In genomic region chr3:10798600-10799367, GRCh38 we compare ENCODE assay signal across 32 cellular contexts. TPM values are rescaled to one million over a fixed set of nuclear protein-coding genes. Genes with fewer than 3 reads are reported as not detected.
"Had no signal": no experiment of that assay in that cellular context is flagged by ENCODE, and none has a peak within 500 bp of the region (broad histone marks: within the 10 kb centered on the region; RNA-seq: fewer than 3 reads in every experiment).

No MANE protein-coding gene starts in this region.

- H3K4me1 Mint-ChIP-seq: central memory CD8-positive, alpha-beta T cell; nephron progenitor cell; stimulated activated effector memory CD8-positive, alpha-beta T cell treated with anti-CD3 and anti-CD28 coated beads, Interleukin-12 subunit alpha, Interleukin-12 subunit beta, amount 100 ng/mL, for 72 hours had no signal

- H3K9me3 ChIP-seq: colonic mucosa, esophagus squamous epithelium, left lung, ovary, psoas muscle, sigmoid colon, thoracic aorta, tibial nerve, upper lobe of left lung had no signal

- H3K27me3 ChIP-seq: colonic mucosa, ovary, sigmoid colon, tibial nerve, upper lobe of left lung had no signal

- H3K36me3 ChIP-seq: colonic mucosa, esophagus squamous epithelium, left lung, ovary, sigmoid colon, thoracic aorta, tibial nerve, upper lobe of left lung had no signal

- H3K27ac Mint-ChIP-seq: naive thymus-derived CD8-positive, alpha-beta T cell; nephron progenitor cell; stimulated activated effector memory CD8-positive, alpha-beta T cell treated with anti-CD3 and anti-CD28 coated beads, Interleukin-12 subunit alpha, Interleukin-12 subunit beta, amount 100 ng/mL, for 72 hours had no signal

- DNase-seq: colonic mucosa; dermis blood vessel endothelial cell; effector memory CD4-positive, alpha-beta T cell; esophagus squamous epithelium; hypothalamus; left cardiac atrium; left lung; naive thymus-derived CD8-positive, alpha-beta T cell; nephron progenitor cell; occipital lobe; ovary; posterior cingulate gyrus; psoas muscle; right cardiac atrium; sigmoid colon; stimulated activated CD4-positive, alpha-beta T cell treated with anti-CD3 and anti-CD28 coated beads, Interleukin-2, amount 100 ng/mL, for 24 hours; stimulated activated CD4-positive, alpha-beta T cell treated with anti-CD3 and anti-CD28 coated beads, Interleukin-4, amount 100 ng/mL, for 24 hours; stimulated activated naive CD8-positive, alpha-beta T cell treated with anti-CD3 and anti-CD28 coated beads, Interleukin-15, Interleukin-2, amounts not matched to agents 100 U/mL and 50 U/mL, for 24 hours; upper lobe of left lung had no signal

- H3K4me3 ChIP-seq: colonic mucosa, esophagus squamous epithelium, left lung, ovary, psoas muscle, sigmoid colon, thoracic aorta, tibial nerve, upper lobe of left lung had no signal

- FAIRE-seq: endothelial cell of umbilical vein, frontal cortex, urothelium cell line had no signal

- H3K4me1 ChIP-seq: colonic mucosa, left lung, psoas muscle, sigmoid colon, tibial nerve, upper lobe of left lung had no signal

- ATAC-seq: left cardiac atrium; left lung; naive thymus-derived CD8-positive, alpha-beta T cell; psoas muscle; right cardiac atrium; stimulated activated effector memory CD8-positive, alpha-beta T cell treated with anti-CD3 and anti-CD28 coated beads, Interleukin-12 subunit alpha, Interleukin-12 subunit beta, amount 100 ng/mL, for 72 hours; stimulated activated naive CD8-positive, alpha-beta T cell treated with anti-CD3 and anti-CD28 coated beads, Interleukin-15, Interleukin-2, amounts not matched to agents 100 U/mL and 50 U/mL, for 24 hours had no signal

- H3K27ac ChIP-seq: colonic mucosa, left lung, ovary, psoas muscle, sigmoid colon, thoracic aorta, tibial nerve, upper lobe of left lung had no signal

- H3K4me3 Mint-ChIP-seq: central memory CD8-positive, alpha-beta T cell; naive thymus-derived CD8-positive, alpha-beta T cell; nephron progenitor cell; stimulated activated effector memory CD8-positive, alpha-beta T cell treated with anti-CD3 and anti-CD28 coated beads, Interleukin-12 subunit alpha, Interleukin-12 subunit beta, amount 100 ng/mL, for 72 hours had no signal

- H3K9me3 Mint-ChIP-seq: central memory CD8-positive, alpha-beta T cell; naive thymus-derived CD8-positive, alpha-beta T cell; nephron progenitor cell; stimulated activated effector memory CD8-positive, alpha-beta T cell treated with anti-CD3 and anti-CD28 coated beads, Interleukin-12 subunit alpha, Interleukin-12 subunit beta, amount 100 ng/mL, for 72 hours had no signal

- H3K36me3 Mint-ChIP-seq: naive thymus-derived CD8-positive, alpha-beta T cell; stimulated activated effector memory CD8-positive, alpha-beta T cell treated with anti-CD3 and anti-CD28 coated beads, Interleukin-12 subunit alpha, Interleukin-12 subunit beta, amount 100 ng/mL, for 72 hours had no signal

RNA-seq across cellular contexts. Expression of gene SLC6A11, which starts 17.2 kb away (rescaled TPM):
- total RNA-seq: chondrocyte; colonic mucosa; dermis blood vessel endothelial cell; endothelial cell of umbilical vein; left cardiac atrium; lung microvascular endothelial cell; mesenteric fat pad; myocyte; naive thymus-derived CD8-positive, alpha-beta T cell; psoas muscle; renal cortical epithelial cell; right cardiac atrium; skeletal muscle tissue; thoracic aorta had no signal
- polyA plus RNA-seq: endothelial cell of umbilical vein; naive thymus-derived CD8-positive, alpha-beta T cell had no signal
